ENCODE assay signal across 8 cellular contexts in the genomic region with DNA sequence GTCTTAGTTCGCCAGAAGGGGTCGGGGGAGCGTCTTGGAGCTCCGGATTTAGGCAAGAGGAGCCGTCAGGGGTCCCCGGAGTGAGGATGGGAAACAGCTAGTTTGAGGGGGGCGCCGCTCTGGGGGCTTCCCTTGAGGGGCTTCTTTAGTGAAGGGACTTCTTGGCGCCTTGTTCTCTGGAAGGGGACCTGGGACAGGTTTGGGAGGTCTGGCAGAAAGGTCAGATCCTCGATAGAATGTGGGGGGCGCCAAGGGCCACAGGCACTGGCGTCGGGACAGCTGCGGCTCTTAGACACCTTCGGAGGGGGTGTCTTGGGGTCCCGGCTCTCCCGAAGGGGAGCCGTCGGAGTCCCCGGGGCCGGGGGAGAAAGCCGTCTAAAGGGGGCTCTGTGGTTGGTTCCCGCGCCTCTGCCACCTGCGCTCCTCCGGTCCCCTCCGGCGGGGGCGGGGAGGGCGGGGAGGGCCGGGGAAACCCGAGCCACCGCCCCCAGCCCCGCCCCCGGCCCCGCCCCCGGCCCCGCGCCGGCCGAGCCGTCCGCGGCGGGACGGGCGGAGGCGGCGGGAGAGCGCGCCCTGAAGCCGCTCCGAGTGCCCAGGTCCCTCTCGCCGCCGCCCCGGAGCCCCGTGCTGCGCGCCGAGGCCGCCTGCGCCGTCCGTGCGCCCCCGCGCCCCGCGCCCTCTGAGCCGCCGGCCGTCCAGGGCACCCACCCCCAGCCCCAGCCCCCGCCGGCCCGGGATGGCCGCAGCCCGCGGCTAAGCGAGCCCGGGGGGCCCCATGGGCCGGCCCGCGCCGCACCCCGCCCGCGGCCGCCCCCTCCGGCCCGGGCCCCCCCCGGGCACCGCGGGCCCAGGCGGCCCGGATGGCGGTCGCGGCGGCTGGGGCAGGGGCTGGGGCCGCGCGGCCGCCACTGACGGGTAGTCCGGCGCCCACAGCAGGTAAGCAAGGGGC. TPM values are rescaled to one million over a fixed set of nuclear protein-coding genes. Genes with fewer than 3 reads are reported as not detected.
DNase-seq lines count a peak whose midpoint lies in the region; ATAC-seq and TF ChIP-seq lines count a peak whose summit lies in the region.

Gene NRTN, plus strand, starts transcription at position 552 of the 949 bp plus-strand sequence. CDS start 19,099 bp downstream, outside the sequence.

- no peaks in the 10 kb centered on the region for H3K9me2 ChIP-seq in neural cell (ENCODE audit: insufficient read depth, low read length)

- POLR2A ChIA-PET in AG04450 (lab: Yijun Ruan, JAX): interaction anchor here (0.5 to 1.8 kb wide), 9 partner anchors 14 to 217 kb away, joined by 3 to 15 read pairs (median 5); partner anchors contain the start of genes LONP1 and NDUFA11

- H3K27me3 Mint-ChIP-seq in effector memory CD8-positive, alpha-beta T cell: peaks cover 15 to 45% of the 10 kb centered on the region in 2 donors

- H3K4me2 ChIP-seq in neural cell (ENCODE audit: low read length): no peak within 1 kb of the TSS

- no peak for TF ChIP-seq RAD21 in neural cell (conservative IDR thresholded peaks at IDR 0.05)

- DNase-seq in AG04450 (ENCODE audit: low read depth, low spot score): no peak
- DNase-seq in activated CD4-positive, alpha-beta T cell treated with anti-CD3 and anti-CD28 coated beads for 48 hours: peak; percentile 44
- no peak for DNase-seq in effector memory CD8-positive, alpha-beta T cell
- DNase-seq in SIG-M5 treated with dmso at 0.1 percent for 504 hours (lab: John Stamatoyannopoulos, UW; ENCODE audit: unreplicated experiment): no peak

- H3K27ac Mint-ChIP-seq in effector memory CD8-positive, alpha-beta T cell: peak within 1 kb of the TSS; percentile 8 to 90

- H3K27me3 ChIP-seq in AG04450 (ENCODE audit: control insufficient read depth, insufficient read depth, low read length) (peaks cover 41% of the 10 kb centered on the region), HUES6 (ENCODE audit: control insufficient read depth, insufficient read depth, low read length) (peaks cover 20% of the 10 kb centered on the region), neural cell (ENCODE audit: insufficient read depth, low read depth, low read length) (peaks cover 32% of the 10 kb centered on the region)

- TF ChIP-seq EP300 in neural cell (conservative IDR thresholded peaks at IDR 0.05; ENCODE audit: poor library complexity, severe bottlenecking): no peak

- H3K36me3 Mint-ChIP-seq in effector memory CD8-positive, alpha-beta T cell (ENCODE audit: insufficient read depth): peaks cover 4% of the 10 kb centered on the region

- H3K9ac ChIP-seq in HUES6 (ENCODE audit: low read length): no peak within 1 kb of the TSS
- H3K9ac ChIP-seq in neural cell (ENCODE audit: low read length): no peak within 1 kb of the TSS

- CTCF ChIA-PET in AG04450 (lab: Charles Lee): interaction anchor here (0.7 to 2.1 kb wide), 67 partner anchors 8 to 426 kb away, joined by 3 to 141 read pairs (median 7); partner anchors contain the start of genes CATSPERD, DUS3L, FUT6 and NDUFA11

- H3K4me3 ChIP-seq in AG04450 (ENCODE audit: low read depth, low read length) (peak within 1 kb of the TSS; percentile 44; the same call in 1 of the 2 replicates), HUES6 (ENCODE audit: low read depth, low read length) (peak within 1 kb of the TSS; percentile 56), neural cell (ENCODE audit: low read length) (no peak within 1 kb of the TSS)

- H3K27ac ChIP-seq in AG04450 (ENCODE audit: low read depth, low read length): no peak within 1 kb of the TSS
- H3K27ac ChIP-seq in HUES6 (ENCODE audit: low read depth, low read length): no peak within 1 kb of the TSS
- H3K27ac ChIP-seq in neural cell (ENCODE audit: low read length): no peak within 1 kb of the TSS

- H3K4me1 Mint-ChIP-seq in effector memory CD8-positive, alpha-beta T cell (ENCODE audit: low read depth in 2 of 2): peaks cover 13 to 14% of the 10 kb centered on the region in 2 donors

- H4K20me1 ChIP-seq in neural cell (ENCODE audit: insufficient read depth): no peaks in the 10 kb centered on the region

- H3K79me2 ChIP-seq in neural cell (replicated peaks; ENCODE audit: insufficient read depth, low read length): no peaks in the 10 kb centered on the region

- H3K9me3 ChIP-seq in AG04450 (ENCODE audit: control insufficient read depth, insufficient read depth, low read length) (peaks cover 4% of the 10 kb centered on the region; the same call in 1 of the 2 replicates), HUES6 (ENCODE audit: control insufficient read depth, insufficient read depth, low read depth, low read length) (no peaks in the 10 kb centered on the region), neural cell (ENCODE audit: low read length) (no peaks in the 10 kb centered on the region)

- H2AFZ ChIP-seq in neural cell (ENCODE audit: low read depth, low read length): no peak within 1 kb of the TSS

- H3K9me3 Mint-ChIP-seq in effector memory CD8-positive, alpha-beta T cell: no peaks in the 10 kb centered on the region

- no peaks in the 10 kb centered on the region for H3F3A ChIP-seq in neural cell (ENCODE audit: insufficient read depth, low read length, poor library complexity, severe bottlenecking)

- peaks cover 7% of the 10 kb centered on the region for H3K4me1 ChIP-seq in HUES6 (ENCODE audit: control insufficient read depth, insufficient read depth, low read length)

- H3K36me3 ChIP-seq in HUES6 (ENCODE audit: control insufficient read depth, insufficient read depth, low read length) (no peaks in the 10 kb centered on the region), neural cell (ENCODE audit: insufficient read depth, low read length) (no peaks in the 10 kb centered on the region)

- ATAC-seq in effector memory CD8-positive, alpha-beta T cell (replicated peaks): peak; percentile 34
- no peak for ATAC-seq in GM19351 (IDR thresholded peaks at IDR 0.05; ENCODE audit: unreplicated experiment)
- no peak for ATAC-seq in GM21447 (IDR thresholded peaks at IDR 0.05; ENCODE audit: unreplicated experiment)

- TF ChIP-seq CTCF in AG04450 (IDR thresholded peaks at IDR 0.05; ENCODE audit: low read depth, low read length): no peak
- TF ChIP-seq CTCF in neural cell (IDR thresholded peaks at IDR 0.05; ENCODE audit: poor library complexity, severe bottlenecking): no peak

- peak within 1 kb of the TSS; percentile 77 to 87 for H3K4me3 Mint-ChIP-seq in effector memory CD8-positive, alpha-beta T cell

TF ChIP-seq in neural cell, 6 proteins besides CTCF, POLR2A, EP300 and RAD21:
- TF ChIP-seq, protein P1, sequence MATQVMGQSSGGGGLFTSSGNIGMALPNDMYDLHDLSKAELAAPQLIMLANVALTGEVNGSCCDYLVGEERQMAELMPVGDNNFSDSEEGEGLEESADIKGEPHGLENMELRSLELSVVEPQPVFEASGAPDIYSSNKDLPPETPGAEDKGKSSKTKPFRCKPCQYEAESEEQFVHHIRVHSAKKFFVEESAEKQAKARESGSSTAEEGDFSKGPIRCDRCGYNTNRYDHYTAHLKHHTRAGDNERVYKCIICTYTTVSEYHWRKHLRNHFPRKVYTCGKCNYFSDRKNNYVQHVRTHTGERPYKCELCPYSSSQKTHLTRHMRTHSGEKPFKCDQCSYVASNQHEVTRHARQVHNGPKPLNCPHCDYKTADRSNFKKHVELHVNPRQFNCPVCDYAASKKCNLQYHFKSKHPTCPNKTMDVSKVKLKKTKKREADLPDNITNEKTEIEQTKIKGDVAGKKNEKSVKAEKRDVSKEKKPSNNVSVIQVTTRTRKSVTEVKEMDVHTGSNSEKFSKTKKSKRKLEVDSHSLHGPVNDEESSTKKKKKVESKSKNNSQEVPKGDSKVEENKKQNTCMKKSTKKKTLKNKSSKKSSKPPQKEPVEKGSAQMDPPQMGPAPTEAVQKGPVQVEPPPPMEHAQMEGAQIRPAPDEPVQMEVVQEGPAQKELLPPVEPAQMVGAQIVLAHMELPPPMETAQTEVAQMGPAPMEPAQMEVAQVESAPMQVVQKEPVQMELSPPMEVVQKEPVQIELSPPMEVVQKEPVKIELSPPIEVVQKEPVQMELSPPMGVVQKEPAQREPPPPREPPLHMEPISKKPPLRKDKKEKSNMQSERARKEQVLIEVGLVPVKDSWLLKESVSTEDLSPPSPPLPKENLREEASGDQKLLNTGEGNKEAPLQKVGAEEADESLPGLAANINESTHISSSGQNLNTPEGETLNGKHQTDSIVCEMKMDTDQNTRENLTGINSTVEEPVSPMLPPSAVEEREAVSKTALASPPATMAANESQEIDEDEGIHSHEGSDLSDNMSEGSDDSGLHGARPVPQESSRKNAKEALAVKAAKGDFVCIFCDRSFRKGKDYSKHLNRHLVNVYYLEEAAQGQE (IDR thresholded peaks at IDR 0.05; ENCODE audit: borderline replicate concordance): no peak
- TF ChIP-seq EZH2 (IDR thresholded peaks at IDR 0.05; ENCODE audit: borderline replicate concordance, insufficient read depth, low read length, poor library complexity, severe bottlenecking): peak; percentile 15

RNA-seq across cellular contexts. Expression of gene NRTN, which starts in this region (rescaled TPM):
- polyA plus RNA-seq in AG04450 (2011; rRNA removed) (0.24 and 0.53 TPM in 2 replicates), neural cell (0.62 TPM in 1 of 2 replicates, not detected in the other)
- polyA minus RNA-seq in AG04450 (2011; rRNA and poly(A)+ RNA removed): not detected in 2 replicates
- polyA minus RNA-seq in neural cell: not detected in 2 replicates
